Comparison of ENCODE assay signal across 1 cellular context in the genomic region with DNA sequence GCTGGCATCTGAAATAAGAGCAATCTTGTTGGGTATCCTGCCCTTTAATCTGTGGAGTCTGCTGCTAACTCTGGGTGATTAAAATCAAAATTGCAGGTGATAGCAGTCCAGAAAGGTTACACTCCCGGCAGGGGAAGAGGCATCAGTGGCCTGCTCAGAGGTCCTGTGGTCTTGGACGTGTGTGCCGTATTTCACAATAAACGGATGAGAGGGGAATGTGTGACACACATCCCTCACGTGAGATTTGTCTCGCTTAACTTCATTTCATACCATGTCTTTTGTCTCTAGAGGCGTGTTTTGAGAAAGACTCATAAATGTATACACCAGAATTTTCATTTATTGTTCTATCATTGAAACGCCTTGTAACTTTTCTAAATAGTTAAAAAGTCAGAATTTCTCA.
TF ChIP-seq lines count a peak whose summit lies in the region.

No MANE protein-coding gene starts in this region.

TF ChIP-seq in H1, 55 proteins besides CTCF, POLR2A, EP300 and RAD21:
- TF ChIP-seq ASH2L (IDR thresholded peaks at IDR 0.05; ENCODE audit: low read length) (no peak), FOSL1 (IDR thresholded peaks at IDR 0.05; ENCODE audit: insufficient read depth, low read depth, low read length) (no peak), EZH2 (IDR thresholded peaks at IDR 0.05; ENCODE audit: low read depth, low read length, severe bottlenecking) (no peak), TAF7 (optimal IDR thresholded peaks at IDR 0.05; ENCODE audit: borderline replicate concordance, low read depth, low read length) (no peak)
